In genomic region chr16:67669499-67670101, GRCh38 we compare ENCODE assay signal across 14 cellular contexts. TPM values are rescaled to one million over a fixed set of nuclear protein-coding genes. Genes with fewer than 3 reads are reported as not detected.
"Had no signal": no experiment of that assay in that cellular context is flagged by ENCODE, and none has a peak within 500 bp of the region (broad histone marks: within the 10 kb centered on the region; RNA-seq: fewer than 3 reads in every experiment).

No MANE protein-coding gene starts in this region.

- H3K4me3 ChIP-seq: ascending aorta, heart left ventricle, right atrium auricular region, skin epidermis had no signal

- H3K27ac ChIP-seq: ascending aorta, epithelial cell of prostate, heart left ventricle, right atrium auricular region had no signal

- H3K9me3 ChIP-seq: ascending aorta, heart left ventricle, right atrium auricular region had no signal

- ATAC-seq: activated naive CD8-positive, alpha-beta T cell treated with anti-CD3 and anti-CD28 coated beads, Interleukin-2, amount 50 U/mL, for 24 hours; heart left ventricle; naive thymus-derived CD4-positive, alpha-beta T cell had no signal

- H3K27me3 ChIP-seq: ascending aorta, heart left ventricle, right atrium auricular region had no signal

- DNase-seq: activated CD4-positive, alpha-beta T cell treated with anti-CD3 and anti-CD28 coated beads, Interleukin-2, amount 10 ng/mL, durations not matched to agents 7 days and 5 days; activated naive CD4-positive, alpha-beta T cell treated with anti-CD3 and anti-CD28 coated beads for 36 hours; activated naive CD8-positive, alpha-beta T cell treated with anti-CD3 and anti-CD28 coated beads, Interleukin-2, amount 50 U/mL, for 24 hours; dermis blood vessel endothelial cell; foreskin melanocyte; mammary epithelial cell; naive thymus-derived CD4-positive, alpha-beta T cell had no signal

- H3K4me3 Mint-ChIP-seq: activated CD4-positive, alpha-beta T cell treated with anti-CD3 and anti-CD28 coated beads, Interleukin-2, amount 10 ng/mL, durations not matched to agents 7 days and 5 days; activated naive CD4-positive, alpha-beta T cell treated with anti-CD3 and anti-CD28 coated beads for 36 hours; activated naive CD8-positive, alpha-beta T cell treated with anti-CD3 and anti-CD28 coated beads, Interleukin-2, amount 50 U/mL, for 24 hours had no signal

- H3K9me3 Mint-ChIP-seq: activated CD4-positive, alpha-beta T cell treated with anti-CD3 and anti-CD28 coated beads, Interleukin-2, amount 10 ng/mL, durations not matched to agents 7 days and 5 days; activated naive CD4-positive, alpha-beta T cell treated with anti-CD3 and anti-CD28 coated beads for 36 hours; activated naive CD8-positive, alpha-beta T cell treated with anti-CD3 and anti-CD28 coated beads, Interleukin-2, amount 50 U/mL, for 24 hours had no signal

- H3K36me3 ChIP-seq: ascending aorta, heart left ventricle, right atrium auricular region had no signal

- H3K27me3 Mint-ChIP-seq: activated CD4-positive, alpha-beta T cell treated with anti-CD3 and anti-CD28 coated beads, Interleukin-2, amount 10 ng/mL, durations not matched to agents 7 days and 5 days; activated naive CD8-positive, alpha-beta T cell treated with anti-CD3 and anti-CD28 coated beads, Interleukin-2, amount 50 U/mL, for 24 hours; naive thymus-derived CD4-positive, alpha-beta T cell; progenitor cell of endocrine pancreas had no signal

- H3K27ac Mint-ChIP-seq: activated CD4-positive, alpha-beta T cell treated with anti-CD3 and anti-CD28 coated beads, Interleukin-2, amount 10 ng/mL, durations not matched to agents 7 days and 5 days; activated naive CD4-positive, alpha-beta T cell treated with anti-CD3 and anti-CD28 coated beads for 36 hours; activated naive CD8-positive, alpha-beta T cell treated with anti-CD3 and anti-CD28 coated beads, Interleukin-2, amount 50 U/mL, for 24 hours; progenitor cell of endocrine pancreas had no signal

- H3K36me3 Mint-ChIP-seq: naive thymus-derived CD4-positive, alpha-beta T cell had no signal

RNA-seq across cellular contexts. Expression of gene CARMIL2, which starts 24.7 kb away (rescaled TPM):
- total RNA-seq: bronchial epithelial cell had no signal
